ENCODE assay signal across 15 cellular contexts in the genomic region with DNA sequence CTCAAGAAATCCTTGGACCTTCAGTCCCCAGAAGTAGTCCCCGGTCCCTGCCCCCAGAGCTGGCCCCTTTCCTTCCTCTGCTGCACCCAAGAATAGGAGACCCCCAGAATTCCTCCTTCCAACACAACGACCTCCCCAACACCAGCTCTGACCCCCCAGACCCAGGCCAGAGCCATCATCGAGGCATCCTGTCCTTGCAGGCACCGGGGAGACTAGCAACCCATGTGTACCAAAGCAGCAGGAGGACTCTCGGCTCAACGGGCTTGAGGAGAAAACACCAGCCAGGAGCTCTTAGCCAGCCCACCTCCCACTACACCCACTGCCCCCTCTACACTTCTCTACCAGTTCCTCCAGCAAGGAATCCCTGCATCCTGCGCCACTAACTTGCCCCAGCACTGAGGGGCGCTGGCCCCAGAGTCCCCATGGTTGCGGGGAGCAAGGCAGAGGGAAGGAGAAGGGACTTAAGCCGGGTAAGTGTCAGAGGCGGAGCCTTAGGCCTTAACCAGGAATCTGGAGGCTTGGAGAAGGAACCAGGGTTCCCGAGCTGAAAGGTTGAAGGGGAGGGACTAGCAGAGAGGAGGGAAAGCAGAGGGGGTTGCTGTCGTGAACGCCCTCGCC. TPM values are rescaled to one million over a fixed set of nuclear protein-coding genes. Genes with fewer than 3 reads are reported as not detected.
A peak's percentile ranks its signal among the peaks of the same experiment; 100 is the strongest.
DNase-seq lines count a peak whose midpoint lies in the region; ATAC-seq, FAIRE-seq and TF ChIP-seq lines count a peak whose summit lies in the region.
"Had no signal": no experiment of that assay in that cellular context is flagged by ENCODE, and none has a peak within 500 bp of the region (broad histone marks: within the 10 kb centered on the region; RNA-seq: fewer than 3 reads in every experiment).

No MANE protein-coding gene starts in this region.

- WGBS in sigmoid colon, 2 donors: 44 to 47% methylated on average over 15 of the region's 15 CpGs

- H2AFZ ChIP-seq in astrocyte (ENCODE audit: low read depth, low read length): no peak overlapping the region

- peaks cover 63% of the 10 kb centered on the region for H3K27me3 Mint-ChIP-seq in astrocyte (ENCODE audit: low read depth, unreplicated experiment)
- peaks cover 57% of the 10 kb centered on the region for H3K27me3 Mint-ChIP-seq in activated CD4-positive, alpha-beta T cell treated with anti-CD3 and anti-CD28 coated beads, Interleukin-2, amount 10 ng/mL, durations not matched to agents 7 days and 5 days

- H4K20me1 ChIP-seq in astrocyte (ENCODE audit: insufficient read depth, low read length): peaks cover 4% of the 10 kb centered on the region

- no peak overlapping the region for H3K4me3 Mint-ChIP-seq in astrocyte (ENCODE audit: unreplicated experiment)
- H3K4me3 Mint-ChIP-seq in activated CD4-positive, alpha-beta T cell treated with anti-CD3 and anti-CD28 coated beads, Interleukin-2, amount 10 ng/mL, durations not matched to agents 7 days and 5 days: no peak overlapping the region
- H3K4me3 Mint-ChIP-seq: stimulated activated effector memory CD8-positive, alpha-beta T cell treated with anti-CD3 and anti-CD28 coated beads, Interleukin-12 subunit alpha, Interleukin-12 subunit beta, amount 100 ng/mL, for 72 hours had no signal

- TF ChIP-seq EP300 in sigmoid colon (IDR thresholded peaks at IDR 0.05): no peak

- no peak for DNase-seq in astrocyte (ENCODE audit: low read depth)
- peak in 1 of 2 donors; percentile 24 for DNase-seq in left lung
- DNase-seq in sigmoid colon: peak; percentile 54
- no peak for DNase-seq in activated CD4-positive, alpha-beta T cell treated with anti-CD3 and anti-CD28 coated beads, Interleukin-2, amount 10 ng/mL, durations not matched to agents 7 days and 5 days
- DNase-seq in activated CD4-positive, alpha-beta T cell treated with anti-CD3 and anti-CD28 coated beads for 1 hour: no peak
- no peak for DNase-seq in NCI-H774 (lab: John Stamatoyannopoulos, UW)
- DNase-seq in RKO (ENCODE audit: low spot score): no peak
- DNase-seq: activated CD4-positive, alpha-beta T cell treated with anti-CD3 and anti-CD28 coated beads for 4 hours; cerebellar nuclear complex; NCI-H2029; stimulated activated CD4-positive, alpha-beta T cell treated with anti-CD3 and anti-CD28 coated beads, Interleukin-1b, Interleukin-23, amount 100 ng/mL, for 48 hours had no signal

- intact Hi-C loops in left lung (cut with DNase I) (no loop called here), sigmoid colon (cut with DNase I) (loop anchor here (10.0 kb wide), 1 partner anchor 568 kb away; no protein-coding TSS in a partner anchor)

- no peak overlapping the region for H3K27ac Mint-ChIP-seq in astrocyte (ENCODE audit: unreplicated experiment)
- H3K27ac Mint-ChIP-seq in activated CD4-positive, alpha-beta T cell treated with anti-CD3 and anti-CD28 coated beads, Interleukin-2, amount 10 ng/mL, durations not matched to agents 7 days and 5 days: no peak overlapping the region
- H3K27ac Mint-ChIP-seq: stimulated activated effector memory CD8-positive, alpha-beta T cell treated with anti-CD3 and anti-CD28 coated beads, Interleukin-12 subunit alpha, Interleukin-12 subunit beta, amount 100 ng/mL, for 72 hours had no signal

- peaks cover 5% of the 10 kb centered on the region for H3K4me1 Mint-ChIP-seq in astrocyte (ENCODE audit: low read depth, unreplicated experiment)
- peaks cover 7% of the 10 kb centered on the region for H3K4me1 Mint-ChIP-seq in activated CD4-positive, alpha-beta T cell treated with anti-CD3 and anti-CD28 coated beads, Interleukin-2, amount 10 ng/mL, durations not matched to agents 7 days and 5 days

- TF ChIP-seq CTCF in astrocyte (IDR thresholded peaks at IDR 0.05; ENCODE audit: insufficient read depth, low read depth, low read length) (no peak), left lung (IDR thresholded peaks at IDR 0.05) (no peak), sigmoid colon (IDR thresholded peaks at IDR 0.05) (no peak)

- no peak for TF ChIP-seq POLR2A in sigmoid colon (IDR thresholded peaks at IDR 0.05)

- H3K36me3 ChIP-seq in astrocyte (ENCODE audit: insufficient read depth, low read length) (no peaks in the 10 kb centered on the region), left lung (no peaks in the 10 kb centered on the region), sigmoid colon (no peaks in the 10 kb centered on the region)
- H3K36me3 ChIP-seq: ovary had no signal

- H3K9ac ChIP-seq in astrocyte (ENCODE audit: low read length): no peak overlapping the region

- H3K27me3 ChIP-seq in astrocyte (ENCODE audit: insufficient read depth, low read length): peaks cover 50% of the 10 kb centered on the region
- peaks cover 49 to 62% of the 10 kb centered on the region in 2 donors for H3K27me3 ChIP-seq in left lung
- peaks cover 24 to 46% (median 37%) of the 10 kb centered on the region in 3 donors for H3K27me3 ChIP-seq in sigmoid colon
- H3K27me3 ChIP-seq: ovary had no signal

- no peak overlapping the region for H3K4me3 ChIP-seq in astrocyte (ENCODE audit: insufficient read depth, low read depth, low read length)
- peak overlapping the region in 1 of 2 donors; percentile 24 for H3K4me3 ChIP-seq in left lung
- H3K4me3 ChIP-seq in sigmoid colon: peak overlapping the region in 1 of 4 donors; percentile 26
- H3K4me3 ChIP-seq: ovary had no signal

- FAIRE-seq in astrocyte (lab: Jason Lieb, UNC): no peak

- POLR2A ChIA-PET in activated CD4-positive, alpha-beta T cell treated with anti-CD3 and anti-CD28 coated beads, Interleukin-2, amount 10 ng/mL, durations not matched to agents 7 days and 5 days (lab: Charles Lee): no interaction called here

- H3K27ac ChIP-seq in astrocyte (ENCODE audit: low read depth, low read length) (no peak overlapping the region), left lung (no peak overlapping the region), sigmoid colon (no peak overlapping the region)
- H3K27ac ChIP-seq: ovary had no signal

- H3K4me1 ChIP-seq in astrocyte (ENCODE audit: insufficient read depth, low read length) (peaks cover 5% of the 10 kb centered on the region), left lung (peaks cover 8 to 49% of the 10 kb centered on the region in 2 donors), sigmoid colon (peaks cover 0 to 49% (median 38%) of the 10 kb centered on the region in 4 donors)

- H3K79me2 ChIP-seq in astrocyte (ENCODE audit: insufficient read depth, low read length): no peaks in the 10 kb centered on the region

- H3K9me3 ChIP-seq in astrocyte (ENCODE audit: insufficient read depth, low read depth, low read length) (no peaks in the 10 kb centered on the region), left lung (no peaks in the 10 kb centered on the region), sigmoid colon (no peaks in the 10 kb centered on the region)
- H3K9me3 ChIP-seq: ovary had no signal

- CTCF ChIA-PET in activated CD4-positive, alpha-beta T cell treated with anti-CD3 and anti-CD28 coated beads, Interleukin-2, amount 10 ng/mL, durations not matched to agents 7 days and 5 days (lab: Charles Lee): interaction anchor here (0.7 kb wide), 1 partner anchor 576 kb away, joined by 6 read pairs; no protein-coding TSS in a partner anchor

- ATAC-seq in HG02610 (IDR thresholded peaks at IDR 0.05; ENCODE audit: unreplicated experiment) (peak; percentile 1), left lung (peak; percentile 30)
- ATAC-seq: stimulated activated effector memory CD8-positive, alpha-beta T cell treated with anti-CD3 and anti-CD28 coated beads, Interleukin-12 subunit alpha, Interleukin-12 subunit beta, amount 100 ng/mL, for 72 hours had no signal

- no peaks in the 10 kb centered on the region for H3K9me3 Mint-ChIP-seq in astrocyte (ENCODE audit: unreplicated experiment)
- H3K9me3 Mint-ChIP-seq in activated CD4-positive, alpha-beta T cell treated with anti-CD3 and anti-CD28 coated beads, Interleukin-2, amount 10 ng/mL, durations not matched to agents 7 days and 5 days: no peaks in the 10 kb centered on the region
- H3K9me3 Mint-ChIP-seq: stimulated activated effector memory CD8-positive, alpha-beta T cell treated with anti-CD3 and anti-CD28 coated beads, Interleukin-12 subunit alpha, Interleukin-12 subunit beta, amount 100 ng/mL, for 72 hours had no signal

- peak overlapping the region; percentile 39 for H3K4me2 ChIP-seq in astrocyte (ENCODE audit: low read length)

- H3K36me3 Mint-ChIP-seq in astrocyte (ENCODE audit: low read depth, unreplicated experiment): peaks cover 2% of the 10 kb centered on the region
- H3K36me3 Mint-ChIP-seq in activated CD4-positive, alpha-beta T cell treated with anti-CD3 and anti-CD28 coated beads, Interleukin-2, amount 10 ng/mL, durations not matched to agents 7 days and 5 days (ENCODE audit: low read depth): no peaks in the 10 kb centered on the region
- H3K36me3 Mint-ChIP-seq: stimulated activated effector memory CD8-positive, alpha-beta T cell treated with anti-CD3 and anti-CD28 coated beads, Interleukin-12 subunit alpha, Interleukin-12 subunit beta, amount 100 ng/mL, for 72 hours had no signal

RNA-seq across cellular contexts. Expression of a gene that starts 3.9 kb away (rescaled TPM):
- total RNA-seq in astrocyte (0.48 and 0.75 TPM in 2 replicates), left lung (1 to 10 TPM; 1.1 to 2.6 TPM), sigmoid colon (1 to 10 TPM in 3 of 4 donors, under 1 TPM in 1; 0.66 to 4.7 (median 1.5) TPM)
- 1 to 10 TPM in 1 of 3 donors, not detected in 2; 1.1 TPM for polyA plus RNA-seq in sigmoid colon
- not detected for total RNA-seq in activated CD4-positive, alpha-beta T cell treated with anti-CD3 and anti-CD28 coated beads, Interleukin-2, amount 10 ng/mL, durations not matched to agents 7 days and 5 days
- total RNA-seq: LHCN-M2 had no signal
